ENCODE assay signal across 8 cellular contexts in the genomic region with DNA sequence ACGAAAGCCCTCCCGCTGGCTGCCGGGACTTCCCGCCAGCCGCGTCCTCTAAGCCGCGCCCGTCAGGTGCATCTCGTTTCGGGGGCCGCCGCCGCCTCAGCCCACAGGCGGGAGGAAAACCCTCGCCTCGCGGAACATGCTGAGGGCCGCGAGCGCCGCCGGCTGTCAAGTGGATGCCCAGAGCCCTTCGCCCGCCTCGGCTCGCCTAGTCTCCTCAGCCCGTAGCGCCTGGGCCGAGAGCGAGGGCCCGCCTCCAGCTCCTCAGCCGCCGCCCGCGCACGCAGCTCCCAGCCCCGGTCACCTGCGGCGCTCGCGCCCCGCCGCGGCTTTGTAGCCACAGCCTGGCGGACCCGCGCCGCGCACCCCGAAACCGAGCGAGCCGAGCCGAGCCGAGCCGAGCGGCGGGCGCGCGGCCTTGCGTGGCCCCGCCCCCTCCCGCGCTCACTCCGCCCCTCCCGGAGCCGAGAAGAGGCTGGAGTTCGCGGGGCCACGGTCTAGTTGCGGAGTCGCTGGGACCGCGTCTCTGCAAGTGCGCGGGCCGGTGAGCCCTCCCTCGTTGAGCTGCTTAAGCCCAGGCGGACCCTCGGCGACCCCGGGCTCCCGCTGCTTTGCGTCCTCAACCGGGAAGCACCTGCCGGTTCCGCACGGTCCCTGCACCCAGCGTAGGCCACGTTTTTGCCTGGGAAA. TPM values are rescaled to one million over a fixed set of nuclear protein-coding genes. Genes with fewer than 3 reads are reported as not detected.
DNase-seq lines count a peak whose midpoint lies in the region; ATAC-seq and TF ChIP-seq lines count a peak whose summit lies in the region.

Gene EML5 (minus strand): TSS at position 382 of the 687 bp plus-strand sequence. CDS start 450 bp downstream, outside the sequence.

- ATAC-seq in HG02571 (IDR thresholded peaks at IDR 0.05; ENCODE audit: unreplicated experiment) = peak; percentile 85
- ATAC-seq in heart right ventricle = peak; percentile 96 to 99 (median 98)

- POLR2A ChIA-PET in GM10248 (lab: Yijun Ruan, JAX) = no interaction called here

- peak within 1 kb of the TSS; percentile 85 for H3K4me2 ChIP-seq in SU-DHL-6 (ENCODE audit: low read depth, low read length, poor library complexity, severe bottlenecking)

- H3K36me3 ChIP-seq in SU-DHL-6 (ENCODE audit: low read length) (no peaks in the 10 kb centered on the region), adipocyte (ENCODE audit: control insufficient read depth, insufficient read depth, low read length, severe bottlenecking) (no peaks in the 10 kb centered on the region), heart right ventricle (no peaks in the 10 kb centered on the region)

- 0% methylated on average over 81 to 92 of the region's 92 CpGs for WGBS in heart right ventricle, 2 donors

- peak within 1 kb of the TSS; percentile 75 for H3K9ac ChIP-seq in SU-DHL-6 (ENCODE audit: low read length)
- peak within 1 kb of the TSS; percentile 58 for H3K9ac ChIP-seq in adipocyte (ENCODE audit: low read length)

- H3K27ac ChIP-seq in SU-DHL-6 (ENCODE audit: low read depth, low read length) (peak within 1 kb of the TSS; percentile 60), heart right ventricle (peak within 1 kb of the TSS in 3 of 10 donors; percentile 9 to 43 (median 42))

- H3K27ac Mint-ChIP-seq in type B pancreatic cell = peak within 1 kb of the TSS; percentile 55

- no peaks in the 10 kb centered on the region for H4K20me1 ChIP-seq in SU-DHL-6 (ENCODE audit: low read depth, low read length)

- H3K4me1 Mint-ChIP-seq in type B pancreatic cell (ENCODE audit: unreplicated experiment) = peaks cover 5% of the 10 kb centered on the region

- DNase-seq in GM10248 (ENCODE audit: extremely low spot score) = peak; percentile 86
- peak; percentile 56 for DNase-seq in MV-4-11 (lab: John Stamatoyannopoulos, UW)
- peak; percentile 87 for DNase-seq in adipocyte (ENCODE audit: low read depth)
- peak; percentile 68 to 81 for DNase-seq in heart right ventricle
- DNase-seq in posterior vena cava (ENCODE audit: low spot score) = peak; percentile 93
- peak; percentile 88 for DNase-seq in type B pancreatic cell (ENCODE audit: extremely low spot score, unreplicated experiment)

- H3K36me3 Mint-ChIP-seq in type B pancreatic cell = no peaks in the 10 kb centered on the region

- H3K27me3 ChIP-seq in SU-DHL-6 (ENCODE audit: low read length) (no peaks in the 10 kb centered on the region; the same call in 1 of the 2 replicates), adipocyte (replicated peaks; ENCODE audit: control insufficient read depth, insufficient read depth, low read length) (peaks cover 22% of the 10 kb centered on the region), heart right ventricle (peaks cover 0 to 40% (median 3%) of the 10 kb centered on the region in 7 donors)

- H3K9me3 ChIP-seq in SU-DHL-6 (ENCODE audit: insufficient read depth, low read length) = no peaks in the 10 kb centered on the region
- H3K9me3 ChIP-seq in adipocyte (ENCODE audit: control insufficient read depth, low read length) = no peaks in the 10 kb centered on the region
- H3K9me3 ChIP-seq in heart right ventricle = no peaks in the 10 kb centered on the region

- H3F3A ChIP-seq in SU-DHL-6 (ENCODE audit: insufficient read depth) = peaks cover 22% of the 10 kb centered on the region

- no peaks in the 10 kb centered on the region for H3K9me2 ChIP-seq in SU-DHL-6 (replicated peaks; ENCODE audit: insufficient read depth, low read length)

- H3K4me1 ChIP-seq in adipocyte (ENCODE audit: control insufficient read depth, insufficient read depth, low read length) (no peaks in the 10 kb centered on the region), heart right ventricle (peaks cover 0 to 17% (median 12%) of the 10 kb centered on the region in 9 donors)

- no peaks in the 10 kb centered on the region for H3K9me3 Mint-ChIP-seq in type B pancreatic cell

- H3K27me3 Mint-ChIP-seq in type B pancreatic cell = peaks cover 55% of the 10 kb centered on the region

- intact Hi-C loops in heart right ventricle (cut with DNase I) = no loop called here
- intact Hi-C loops in posterior vena cava (cut with DNase I) = no loop called here

- TF ChIP-seq CTCF in GM10248 (IDR thresholded peaks at IDR 0.05; ENCODE audit: control extremely low read depth, extremely low read depth, low read depth, missing control alignments) (peak; percentile 44), SU-DHL-6 (IDR thresholded peaks at IDR 0.05; ENCODE audit: insufficient read depth, low read length, poor library complexity, severe bottlenecking) (no peak), heart right ventricle (IDR thresholded peaks at IDR 0.05) (peak in 5 of 9 donors; percentile 21 to 51 (median 40)), type B pancreatic cell (conservative IDR thresholded peaks at IDR 0.05) (peak; percentile 72)

- peak within 1 kb of the TSS; percentile 85 for H3K4me3 Mint-ChIP-seq in type B pancreatic cell

- H3K79me2 ChIP-seq in SU-DHL-6 (ENCODE audit: insufficient read depth, low read length) = no peaks in the 10 kb centered on the region

- H3K4me3 ChIP-seq in SU-DHL-6 (ENCODE audit: insufficient read depth, low read length, poor library complexity, severe bottlenecking) = peak within 1 kb of the TSS; percentile 87
- peak within 1 kb of the TSS; percentile 81 for H3K4me3 ChIP-seq in adipocyte (ENCODE audit: low read length)
- H3K4me3 ChIP-seq in heart right ventricle = peak within 1 kb of the TSS; percentile 54 to 78 (median 66)

- H2AFZ ChIP-seq in SU-DHL-6 (ENCODE audit: low read depth, low read length, severe bottlenecking) = peak within 1 kb of the TSS; percentile 100

- CTCF ChIA-PET in GM10248 (lab: Yijun Ruan, JAX) = interaction anchor here (1.3 to 1.9 kb wide), 2 partner anchors 9 to 125 kb away, joined by 4 to 9 read pairs; no protein-coding TSS in a partner anchor

RNA-seq across cellular contexts. Expression of gene EML5, which starts in this region (rescaled TPM):
- total RNA-seq in heart right ventricle (under 1 TPM; 0.10 to 0.44 (median 0.19) TPM), posterior vena cava (1 to 10 TPM; 1.1 to 1.4 TPM), type B pancreatic cell (ENCODE audit: low replicate concordance) (2.6 and 3.0 TPM in 2 replicates)
- polyA plus RNA-seq in heart right ventricle = under 1 TPM; 0.04 to 0.22 TPM

Comparison
In these comparisons a context has a peak if more than half of its experiments do, and no peak if none do; other contexts are left out.
1. Peak in DNase-seq, ATAC-seq and H3K4me3 ChIP-seq in heart right ventricle; RNA of the gene not detected or under 1 TPM.